ENCODE assay signal across 1 cellular context in the genomic region with DNA sequence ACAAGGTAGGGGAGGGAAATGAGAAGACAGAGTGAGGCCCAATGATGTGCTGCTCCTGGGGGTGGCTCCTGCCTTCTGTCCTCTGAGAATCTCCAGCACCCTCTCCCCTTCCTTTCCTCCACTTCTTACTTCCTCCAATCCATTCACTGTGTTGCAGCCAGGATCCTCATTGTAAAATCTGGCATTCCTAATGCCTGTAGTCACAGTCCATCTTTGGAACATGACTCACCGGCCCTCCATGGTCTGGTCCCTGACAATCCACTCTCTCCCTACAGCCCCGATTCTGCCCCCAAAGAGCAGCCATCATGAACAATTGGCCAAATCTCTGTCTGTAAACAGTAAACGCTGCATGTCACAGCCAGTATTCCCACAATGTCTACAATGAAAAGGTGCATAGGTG.
TF ChIP-seq lines count a peak whose summit lies in the region.

No MANE protein-coding gene starts in this region.

TF ChIP-seq in SK-N-SH, 30 proteins besides CTCF, POLR2A, EP300 and RAD21 (continued from another document):
- TF ChIP-seq, protein P1, sequence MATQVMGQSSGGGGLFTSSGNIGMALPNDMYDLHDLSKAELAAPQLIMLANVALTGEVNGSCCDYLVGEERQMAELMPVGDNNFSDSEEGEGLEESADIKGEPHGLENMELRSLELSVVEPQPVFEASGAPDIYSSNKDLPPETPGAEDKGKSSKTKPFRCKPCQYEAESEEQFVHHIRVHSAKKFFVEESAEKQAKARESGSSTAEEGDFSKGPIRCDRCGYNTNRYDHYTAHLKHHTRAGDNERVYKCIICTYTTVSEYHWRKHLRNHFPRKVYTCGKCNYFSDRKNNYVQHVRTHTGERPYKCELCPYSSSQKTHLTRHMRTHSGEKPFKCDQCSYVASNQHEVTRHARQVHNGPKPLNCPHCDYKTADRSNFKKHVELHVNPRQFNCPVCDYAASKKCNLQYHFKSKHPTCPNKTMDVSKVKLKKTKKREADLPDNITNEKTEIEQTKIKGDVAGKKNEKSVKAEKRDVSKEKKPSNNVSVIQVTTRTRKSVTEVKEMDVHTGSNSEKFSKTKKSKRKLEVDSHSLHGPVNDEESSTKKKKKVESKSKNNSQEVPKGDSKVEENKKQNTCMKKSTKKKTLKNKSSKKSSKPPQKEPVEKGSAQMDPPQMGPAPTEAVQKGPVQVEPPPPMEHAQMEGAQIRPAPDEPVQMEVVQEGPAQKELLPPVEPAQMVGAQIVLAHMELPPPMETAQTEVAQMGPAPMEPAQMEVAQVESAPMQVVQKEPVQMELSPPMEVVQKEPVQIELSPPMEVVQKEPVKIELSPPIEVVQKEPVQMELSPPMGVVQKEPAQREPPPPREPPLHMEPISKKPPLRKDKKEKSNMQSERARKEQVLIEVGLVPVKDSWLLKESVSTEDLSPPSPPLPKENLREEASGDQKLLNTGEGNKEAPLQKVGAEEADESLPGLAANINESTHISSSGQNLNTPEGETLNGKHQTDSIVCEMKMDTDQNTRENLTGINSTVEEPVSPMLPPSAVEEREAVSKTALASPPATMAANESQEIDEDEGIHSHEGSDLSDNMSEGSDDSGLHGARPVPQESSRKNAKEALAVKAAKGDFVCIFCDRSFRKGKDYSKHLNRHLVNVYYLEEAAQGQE (IDR thresholded peaks at IDR 0.05; ENCODE audit: low read depth, low read length): no peak
- TF ChIP-seq TAF1 (IDR thresholded peaks at IDR 0.05; ENCODE audit: borderline replicate concordance, low read depth, low read length): no peak
- no peak for TF ChIP-seq ELF1 (IDR thresholded peaks at IDR 0.05)
